8 cellular contexts compared by ENCODE assay signal in genomic region chr17:32912218-32912897, GRCh38. TPM values are rescaled to one million over a fixed set of nuclear protein-coding genes. Genes with fewer than 3 reads are reported as not detected.
A peak's percentile ranks its signal among the peaks of the same experiment; 100 is the strongest.
DNase-seq lines count a peak whose midpoint lies in the region; ATAC-seq lines count a peak whose summit lies in the region.

No MANE protein-coding gene starts in this region.

- H3K4me3 ChIP-seq in esophagus (ENCODE audit: low read depth in 1 of 2, low read length in 2 of 2), result peak overlapping the region in 1 of 2 donors; percentile 16
- peak overlapping the region; percentile 40 to 55 for H3K4me3 ChIP-seq in mucosa of rectum (ENCODE audit: low read length in 2 of 2)

- no peaks in the 10 kb centered on the region for H3K36me3 ChIP-seq in esophagus (ENCODE audit: control insufficient read depth in 2 of 2, insufficient read depth in 2 of 2, low read length in 1 of 2)
- H3K36me3 ChIP-seq in mucosa of rectum (ENCODE audit: control insufficient read depth in 2 of 2, insufficient read depth in 2 of 2, low read length in 2 of 2), result no peaks in the 10 kb centered on the region

- no peak for ATAC-seq in HG02798 (IDR thresholded peaks at IDR 0.05; ENCODE audit: poor library complexity, unreplicated experiment)
- ATAC-seq in HG03159 (IDR thresholded peaks at IDR 0.05; ENCODE audit: unreplicated experiment), result no peak

- peak overlapping the region in 1 of 2 donors; percentile 54 for H3K9ac ChIP-seq in mucosa of rectum (ENCODE audit: low read depth in 1 of 2, low read length in 2 of 2)

- DNase-seq in AG08395 (ENCODE audit: low spot score) (peak; percentile 94), NCI-H146 (lab: John Stamatoyannopoulos, UW) (peak; percentile 67), NCI-H345 treated with DMSO at 0.1 percent for 48 hours (lab: John Stamatoyannopoulos, UW; ENCODE audit: unreplicated experiment) (no peak)
- DNase-seq in stimulated activated naive CD4-positive, alpha-beta T cell (lab: John Stamatoyannopoulos, UW), result no peak

- H3K27me3 ChIP-seq in esophagus (ENCODE audit: control insufficient read depth in 1 of 2, insufficient read depth in 2 of 2, low read length in 2 of 2) (no peaks in the 10 kb centered on the region), mucosa of rectum (ENCODE audit: control insufficient read depth in 2 of 2, insufficient read depth in 2 of 2, low read length in 2 of 2) (no peaks in the 10 kb centered on the region)

- H3K4me1 ChIP-seq in esophagus (ENCODE audit: control insufficient read depth in 2 of 2, insufficient read depth in 2 of 2, low read length in 1 of 2), result peaks cover 0 to 3% of the 10 kb centered on the region in 2 donors
- peaks cover 26 to 39% of the 10 kb centered on the region in 2 donors for H3K4me1 ChIP-seq in mucosa of rectum (ENCODE audit: control insufficient read depth in 2 of 2, insufficient read depth in 2 of 2, low read length in 2 of 2)

- H3K9me3 ChIP-seq in esophagus (ENCODE audit: control insufficient read depth in 2 of 2, insufficient read depth in 1 of 2, low read depth in 1 of 2, low read length in 1 of 2) (no peaks in the 10 kb centered on the region), mucosa of rectum (ENCODE audit: control insufficient read depth in 2 of 2, low read length in 2 of 2) (no peaks in the 10 kb centered on the region)

- H3K27ac ChIP-seq in esophagus (ENCODE audit: low read depth in 2 of 2, low read length in 1 of 2), result peak overlapping the region; percentile 75 to 86
- peak overlapping the region; percentile 83 to 85 for H3K27ac ChIP-seq in mucosa of rectum (ENCODE audit: low read depth in 2 of 2, low read length in 2 of 2)

- WGBS in esophagus, 2 donors, result 20 to 22% methylated on average over 10 of the region's 10 CpGs

RNA-seq across cellular contexts. Expression of gene TMEM98, which starts 15.6 kb away (rescaled TPM):
- 10 to 100 TPM in 1 of 2 donors, 1 to 10 TPM in 1; 6.0 to 18.2 TPM for polyA plus RNA-seq in esophagus

RNA-seq across cellular contexts. Expression of gene MYO1D, which starts 35.4 kb away (rescaled TPM):
- 10 to 100 TPM; 31.8 to 43.2 TPM for polyA plus RNA-seq in esophagus

Comparison
In these comparisons a context has a peak if more than half of its experiments do, and no peak if none do; other contexts are left out.
1. DNase-seq: peak in AG08395 (single experiment) and NCI-H146 (single experiment); none in stimulated activated naive CD4-positive, alpha-beta T cell (0 of 6) and NCI-H345 treated with DMSO at 0.1 percent for 48 hours (single experiment).